In the genomic region with DNA sequence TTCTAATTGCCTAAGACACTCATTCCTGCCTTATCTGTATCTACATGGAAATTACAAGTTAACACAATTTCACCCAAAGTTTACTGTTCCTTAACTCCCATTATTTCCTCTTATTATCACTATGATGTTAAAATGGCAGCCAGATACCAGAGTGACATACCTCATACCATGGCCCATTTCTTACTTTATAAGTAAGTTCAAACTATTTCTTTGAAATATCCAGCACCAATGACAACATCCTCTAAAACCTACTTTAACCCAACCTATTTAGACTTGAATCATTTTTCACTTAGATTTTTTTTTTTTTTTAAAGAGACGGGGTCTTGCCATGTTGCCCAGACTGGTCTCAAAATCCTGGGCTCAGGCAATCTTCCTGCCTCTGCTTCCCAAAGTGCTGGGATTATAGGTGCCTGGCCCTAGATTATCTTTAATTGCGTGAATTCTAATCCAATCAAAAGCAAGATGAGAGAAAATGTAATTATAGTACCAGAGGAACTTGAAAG, we compare ENCODE assay signal across 17 cellular contexts.
"Had no signal": no experiment of that assay in that cellular context is flagged by ENCODE, and none has a peak within 500 bp of the region (broad histone marks: within the 10 kb centered on the region; RNA-seq: fewer than 3 reads in every experiment).

No MANE protein-coding gene starts in this region.

- H3K27me3 ChIP-seq: adrenal gland, upper lobe of left lung had no signal

- H3K27me3 Mint-ChIP-seq: activated CD4-positive, alpha-beta memory T cell treated with anti-CD3 and anti-CD28 coated beads for 36 hours; effector memory CD8-positive, alpha-beta T cell had no signal

- H3K27ac ChIP-seq: adrenal gland, lower lobe of right lung, upper lobe of left lung had no signal

- H3K27ac Mint-ChIP-seq: activated CD4-positive, alpha-beta memory T cell treated with anti-CD3 and anti-CD28 coated beads for 36 hours; effector memory CD8-positive, alpha-beta T cell; immature natural killer cell; T-helper 1 cell treated with Interleukin-12 subunit alpha and Interleukin-12 subunit beta and Interleukin-4 antibody, amounts not matched to agents 30 μg/mL and 1 μg/mL, for 36 hours had no signal

- H3K4me3 Mint-ChIP-seq: activated CD4-positive, alpha-beta memory T cell treated with anti-CD3 and anti-CD28 coated beads for 36 hours; effector memory CD8-positive, alpha-beta T cell; immature natural killer cell; T-helper 1 cell treated with Interleukin-12 subunit alpha and Interleukin-12 subunit beta and Interleukin-4 antibody, amounts not matched to agents 30 μg/mL and 1 μg/mL, for 36 hours had no signal

- H3K36me3 ChIP-seq: adrenal gland, lower lobe of right lung, upper lobe of left lung had no signal

- H3K4me3 ChIP-seq: adrenal gland, lower lobe of right lung, upper lobe of left lung had no signal

- H3K9me3 Mint-ChIP-seq: activated CD4-positive, alpha-beta memory T cell treated with anti-CD3 and anti-CD28 coated beads for 36 hours; effector memory CD8-positive, alpha-beta T cell; immature natural killer cell; T-helper 1 cell treated with Interleukin-12 subunit alpha and Interleukin-12 subunit beta and Interleukin-4 antibody, amounts not matched to agents 30 μg/mL and 1 μg/mL, for 36 hours had no signal

- ATAC-seq: effector memory CD8-positive, alpha-beta T cell; left cardiac atrium; lower lobe of right lung; right cardiac atrium had no signal

- H3K9me3 ChIP-seq: adrenal gland, lower lobe of right lung, upper lobe of left lung had no signal

- DNase-seq: activated CD4-positive, alpha-beta memory T cell treated with anti-CD3 and anti-CD28 coated beads for 36 hours; activated CD4-positive, CD25-positive, alpha-beta regulatory T cell treated with anti-CD3 and anti-CD28 coated beads, Interleukin-2, amount 50 U/mL, for 72 hours; activated gamma-delta T cell; adrenal gland; central memory CD4-positive, alpha-beta T cell; effector memory CD8-positive, alpha-beta T cell; glutamatergic neuron; immature natural killer cell; left cardiac atrium; lower lobe of right lung; midbrain; right cardiac atrium; SHP77; small intestine; substantia nigra; upper lobe of left lung had no signal
